In genomic region chr2:17547737-17548136, GRCh38 we compare ENCODE assay signal across 15 cellular contexts. TPM values are rescaled to one million over a fixed set of nuclear protein-coding genes. Genes with fewer than 3 reads are reported as not detected.
DNase-seq lines count a peak whose midpoint lies in the region; ATAC-seq and TF ChIP-seq lines count a peak whose summit lies in the region.
"Had no signal": no experiment of that assay in that cellular context is flagged by ENCODE, and none has a peak within 500 bp of the region (broad histone marks: within the 10 kb centered on the region; RNA-seq: fewer than 3 reads in every experiment).

No MANE protein-coding gene starts in this region.

- ATAC-seq in WTC11: no peak
- ATAC-seq in Right ventricle myocardium inferior: no peak

- DNase-seq in WTC11 (ENCODE audit: low spot score) (no peak), NCI-H510A (lab: John Stamatoyannopoulos, UW) (no peak), DMS 273 (lab: John Stamatoyannopoulos, UW; ENCODE audit: unreplicated experiment) (no peak), Right ventricle myocardium inferior (ENCODE audit: missing footprints) (no peak), PC-9 (no peak)
- DNase-seq: ACHN; BE2C; C1 segment of cervical spinal cord; CD4-positive, CD25-positive, alpha-beta regulatory T cell; CD8-positive, alpha-beta memory T cell; COR-L47; H7 had no signal

- 19% methylated on average over 5 of the region's 5 CpGs for WGBS in liver

- no peak overlapping the region for H2AFZ ChIP-seq in PC-9

- POLR2A ChIA-PET in WTC11 (lab: Charles Lee) (no interaction called here), PC-9 (lab: Charles Lee; ENCODE audit: unreplicated experiment) (no interaction called here)

- 0 out of 2 replicates have a peak, but pooled peaks cover under 1% of the 10 kb centered on the region for H3K27me3 ChIP-seq in iPS-20b (ENCODE audit: insufficient read depth, low read length)
- H3K27me3 ChIP-seq in liver (ENCODE audit: control insufficient read depth in 4 of 4, insufficient read depth in 4 of 4, low read length in 3 of 4): no peaks in the 10 kb centered on the region
- H3K27me3 ChIP-seq in PC-9 (ENCODE audit: insufficient read depth, low read depth): no peaks in the 10 kb centered on the region

- no peak overlapping the region for H3K4me2 ChIP-seq in PC-9
- H3K4me2 ChIP-seq: KMS-11 had no signal

- peak overlapping the region; percentile 23 for H3K4me3 Mint-ChIP-seq in WTC11
- H3K4me3 Mint-ChIP-seq: CD4-positive, CD25-positive, alpha-beta regulatory T cell; CD8-positive, alpha-beta memory T cell had no signal

- H3K36me3 ChIP-seq in iPS-20b (ENCODE audit: insufficient read depth, low read depth, low read length) (peaks cover 3% of the 10 kb centered on the region; the same call in 1 of the 2 replicates), liver (ENCODE audit: control insufficient read depth in 4 of 4, insufficient read depth in 3 of 4, low read depth in 1 of 4, low read length in 3 of 4) (no peaks in the 10 kb centered on the region), PC-9 (ENCODE audit: low read depth) (no peaks in the 10 kb centered on the region)
- H3K36me3 ChIP-seq: BE2C had no signal

- H3K27ac ChIP-seq in iPS-20b (ENCODE audit: low read length) (no peak overlapping the region), liver (ENCODE audit: low read depth in 1 of 2, low read length in 2 of 2) (peak overlapping the region; percentile 9 to 38), PC-9 (no peak overlapping the region)
- H3K27ac ChIP-seq: KMS-11 had no signal

- H3K79me2 ChIP-seq in PC-9 (ENCODE audit: low read depth): no peaks in the 10 kb centered on the region

- peaks cover 14% of the 10 kb centered on the region for H3K9me3 Mint-ChIP-seq in WTC11

- H3K36me3 Mint-ChIP-seq in WTC11: peaks cover 16% of the 10 kb centered on the region
- H3K36me3 Mint-ChIP-seq: CD4-positive, CD25-positive, alpha-beta regulatory T cell; CD8-positive, alpha-beta memory T cell had no signal

- H3K9me3 ChIP-seq in iPS-20b (ENCODE audit: insufficient read depth, low read depth, low read length) (no peaks in the 10 kb centered on the region), liver (ENCODE audit: control insufficient read depth in 4 of 4, low read length in 3 of 4) (no peaks in the 10 kb centered on the region), PC-9 (ENCODE audit: insufficient read depth, low read depth) (no peaks in the 10 kb centered on the region)
- H3K9me3 ChIP-seq: BE2C had no signal

- H3K4me1 ChIP-seq in iPS-20b (ENCODE audit: insufficient read depth, low read length) (peaks cover 60% of the 10 kb centered on the region), liver (ENCODE audit: control insufficient read depth in 4 of 4, insufficient read depth in 4 of 4, low read length in 3 of 4) (peaks cover 0 to 47% (median 29%) of the 10 kb centered on the region in 4 donors), PC-9 (replicated peaks; ENCODE audit: insufficient read depth) (no peaks in the 10 kb centered on the region)
- H3K4me1 ChIP-seq: BE2C had no signal

- no peaks in the 10 kb centered on the region for H3K27me3 Mint-ChIP-seq in WTC11 (ENCODE audit: low read depth)

- H3K4me3 ChIP-seq in iPS-20b (ENCODE audit: low read length): 0 out of 2 replicates have a peak overlapping the region, but pooled peaks have one; percentile 8
- peak overlapping the region in 2 of 3 donors; percentile 19 to 33 for H3K4me3 ChIP-seq in liver (ENCODE audit: low read depth in 1 of 3, low read length in 3 of 3)
- H3K4me3 ChIP-seq in PC-9: no peak overlapping the region

- H3F3A ChIP-seq in PC-9 (ENCODE audit: insufficient read depth, low read depth): no peaks in the 10 kb centered on the region

- no peak for TF ChIP-seq CTCF in WTC11 (IDR thresholded peaks at IDR 0.05)
- TF ChIP-seq CTCF in liver (IDR thresholded peaks at IDR 0.05; ENCODE audit: low read depth, low read length, missing input control): no peak
- TF ChIP-seq CTCF in PC-9 (conservative IDR thresholded peaks at IDR 0.05): no peak

- peaks cover 81% of the 10 kb centered on the region for H3K4me1 Mint-ChIP-seq in WTC11
- H3K4me1 Mint-ChIP-seq: CD4-positive, CD25-positive, alpha-beta regulatory T cell; CD8-positive, alpha-beta memory T cell had no signal

- H4K20me1 ChIP-seq in PC-9 (ENCODE audit: insufficient read depth): no peaks in the 10 kb centered on the region

- BruUV-seq in PC-9 (replicated peaks; lab: Mats Ljungman, UMichigan): no TSS peak

- H3K9me2 ChIP-seq in PC-9 (ENCODE audit: insufficient read depth): no peaks in the 10 kb centered on the region

- no peak for TF ChIP-seq RAD21 in liver (IDR thresholded peaks at IDR 0.05)

- CTCF ChIA-PET in WTC11 (lab: Charles Lee): no interaction called here
- CTCF ChIA-PET in PC-9 (lab: Charles Lee): no interaction called here

- intact Hi-C loops in Right ventricle myocardium inferior (cut with DNase I): loop anchor here (10.0 kb wide), 1 partner anchor 97 kb away; no protein-coding TSS in a partner anchor
- intact Hi-C loops in PC-9 (cut with micrococcal nuclease; ENCODE audit: unreplicated experiment): no loop called here

- H3K27ac Mint-ChIP-seq in WTC11: peak overlapping the region; percentile 68
- H3K27ac Mint-ChIP-seq: CD4-positive, CD25-positive, alpha-beta regulatory T cell; CD8-positive, alpha-beta memory T cell had no signal

- H3K9ac ChIP-seq in iPS-20b (ENCODE audit: low read depth, low read length) (peak overlapping the region; percentile 23; the same call in 1 of the 2 replicates), liver (ENCODE audit: low read depth in 1 of 2, low read length in 2 of 2) (peak overlapping the region in 1 of 2 donors; percentile 61)
- H3K9ac ChIP-seq: KMS-11 had no signal

TF ChIP-seq in WTC11, 78 proteins besides CTCF, POLR2A, EP300 and RAD21:
- TF ChIP-seq GABPB1 (CRISPR knock-in tag; IDR thresholded peaks at IDR 0.05) (no peak), ELF4 (CRISPR knock-in tag; IDR thresholded peaks at IDR 0.05; ENCODE audit: low read depth) (no peak)
- TF ChIP-seq, protein P1, sequence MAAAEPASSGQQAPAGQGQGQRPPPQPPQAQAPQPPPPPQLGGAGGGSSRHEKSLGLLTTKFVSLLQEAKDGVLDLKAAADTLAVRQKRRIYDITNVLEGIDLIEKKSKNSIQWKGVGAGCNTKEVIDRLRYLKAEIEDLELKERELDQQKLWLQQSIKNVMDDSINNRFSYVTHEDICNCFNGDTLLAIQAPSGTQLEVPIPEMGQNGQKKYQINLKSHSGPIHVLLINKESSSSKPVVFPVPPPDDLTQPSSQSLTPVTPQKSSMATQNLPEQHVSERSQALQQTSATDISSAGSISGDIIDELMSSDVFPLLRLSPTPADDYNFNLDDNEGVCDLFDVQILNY (CRISPR knock-in tag; IDR thresholded peaks at IDR 0.05): no peak
TF ChIP-seq in WTC11: peak in this region for 0.

TF ChIP-seq in liver, 16 proteins besides CTCF, POLR2A, EP300 and RAD21 (continues in another document):
- TF ChIP-seq NR2F2 (IDR thresholded peaks at IDR 0.05): no peak
- TF ChIP-seq ATF3 (IDR thresholded peaks at IDR 0.05): no peak
- TF ChIP-seq HNF4G (IDR thresholded peaks at IDR 0.05): no peak
- no peak for TF ChIP-seq SP1 (IDR thresholded peaks at IDR 0.05)
- TF ChIP-seq REST (IDR thresholded peaks at IDR 0.05): no peak
- no peak for TF ChIP-seq JUND (IDR thresholded peaks at IDR 0.05)
- TF ChIP-seq FOXA2 (IDR thresholded peaks at IDR 0.05): no peak

RNA-seq across cellular contexts. Expression of gene VSNL1, which starts 7.2 kb away (rescaled TPM):
- total RNA-seq in WTC11 (2021) (78.4 to 83.6 TPM (median 82.4 TPM) in 3 replicates), liver (10 to 100 TPM in 1 of 2 donors, 1 to 10 TPM in 1; 6.3 to 32.9 TPM), Right ventricle myocardium inferior (10.4 TPM), PC-9 (2021) (not detected in 2 replicates)
- polyA plus RNA-seq in liver: 1 to 10 TPM; 2.2 to 6.4 TPM
- total RNA-seq: CD4-positive, CD25-positive, alpha-beta regulatory T cell; CD8-positive, alpha-beta memory T cell had no signal
- polyA plus RNA-seq: CD4-positive, CD25-positive, alpha-beta regulatory T cell; CD8-positive, alpha-beta memory T cell had no signal

RNA-seq across cellular contexts. Expression of gene RAD51AP2, which starts 29.5 kb away (rescaled TPM):
- total RNA-seq in WTC11 (2021): 0.26 to 0.37 TPM (median 0.30 TPM) in 3 replicates
- total RNA-seq in liver: under 1 TPM; 0.14 to 0.25 TPM
- polyA plus RNA-seq in liver: under 1 TPM; 0.02 to 0.08 TPM
- 0.11 TPM for total RNA-seq in Right ventricle myocardium inferior
- not detected in 2 replicates for total RNA-seq in PC-9 (2021)
- total RNA-seq: CD4-positive, CD25-positive, alpha-beta regulatory T cell; CD8-positive, alpha-beta memory T cell had no signal
- polyA plus RNA-seq: CD4-positive, CD25-positive, alpha-beta regulatory T cell; CD8-positive, alpha-beta memory T cell had no signal

Comparison
In these comparisons a context has a peak if more than half of its experiments do, and no peak if none do; other contexts are left out.
1. H3K27ac ChIP-seq: peak in liver (2 of 2); none in iPS-20b (single experiment) and PC-9 (single experiment).